24 cellular contexts compared by ENCODE assay signal in genomic region chr1:94207695-94208094, GRCh38. TPM values are rescaled to one million over a fixed set of nuclear protein-coding genes. Genes with fewer than 3 reads are reported as not detected.
"Had no signal": no experiment of that assay in that cellular context is flagged by ENCODE, and none has a peak within 500 bp of the region (broad histone marks: within the 10 kb centered on the region; RNA-seq: fewer than 3 reads in every experiment).

No MANE protein-coding gene starts in this region.

- ATAC-seq: activated CD8-positive, alpha-beta T cell treated with anti-CD3 and anti-CD28 coated beads, Interleukin-2, amount 10 ng/mL, durations not matched to agents 7 days and 5 days; activated T-helper 17 cell treated with anti-CD3 and anti-CD28 coated beads, Interleukin-2, amount 50 U/mL, for 72 hours; heart left ventricle; mucosa of descending colon had no signal

- H3K4me3 ChIP-seq: breast epithelium, dorsolateral prefrontal cortex, heart left ventricle, mucosa of descending colon, testis, vagina had no signal

- H3K4me1 ChIP-seq: breast epithelium, testis, vagina had no signal

- H3K27ac Mint-ChIP-seq: activated CD8-positive, alpha-beta T cell treated with anti-CD3 and anti-CD28 coated beads, Interleukin-2, amount 10 ng/mL, durations not matched to agents 7 days and 5 days; activated naive CD8-positive, alpha-beta T cell treated with anti-CD3 and anti-CD28 coated beads, Interleukin-2, amount 10 ng/mL, durations not matched to agents 7 days and 5 days; activated T-helper 17 cell treated with anti-CD3 and anti-CD28 coated beads, Interleukin-2, amount 50 U/mL, for 72 hours; memory B cell had no signal

- H3K36me3 ChIP-seq: breast epithelium, WERI-Rb-1 had no signal

- H3K27ac ChIP-seq: breast epithelium, dorsolateral prefrontal cortex, testis, vagina, WERI-Rb-1 had no signal

- DNase-seq: activated CD4-positive, alpha-beta T cell treated with anti-CD3 and anti-CD28 coated beads for 1 hour; activated CD4-positive, alpha-beta T cell treated with anti-CD3 and anti-CD28 coated beads, Interleukin-2, amount 50 U/mL, for 1 hour; activated CD8-positive, alpha-beta T cell treated with anti-CD3 and anti-CD28 coated beads, Interleukin-2, amount 10 ng/mL, durations not matched to agents 7 days and 5 days; activated naive CD4-positive, alpha-beta T cell treated with Interleukin-2 at 50 U/mL for 16 hours; activated naive CD8-positive, alpha-beta T cell treated with anti-CD3 and anti-CD28 coated beads, Interleukin-2, amount 10 ng/mL, durations not matched to agents 7 days and 5 days; activated T-cell treated with anti-CD3 and anti-CD28 coated beads, Interleukin-2, amount 50 U/mL, for 1 hour; amniotic stem cell; dorsolateral prefrontal cortex; heart left ventricle; mucosa of descending colon; nucleus accumbens; stimulated activated CD4-positive, alpha-beta T cell treated with anti-CD3 and anti-CD28 coated beads, Interleukin-2, amount 100 ng/mL, for 48 hours; stimulated activated CD8-positive, alpha-beta memory T cell treated with anti-CD3 and anti-CD28 coated beads, Interleukin-4, amount 100 ng/mL, for 48 hours; stimulated activated naive CD4-positive, alpha-beta T cell; testis; trophoblast cell; WERI-Rb-1 had no signal

- H3K4me3 Mint-ChIP-seq: activated CD8-positive, alpha-beta T cell treated with anti-CD3 and anti-CD28 coated beads, Interleukin-2, amount 10 ng/mL, durations not matched to agents 7 days and 5 days; activated naive CD8-positive, alpha-beta T cell treated with anti-CD3 and anti-CD28 coated beads, Interleukin-2, amount 10 ng/mL, durations not matched to agents 7 days and 5 days; activated T-helper 17 cell treated with anti-CD3 and anti-CD28 coated beads, Interleukin-2, amount 50 U/mL, for 72 hours; central memory CD8-positive, alpha-beta T cell; memory B cell had no signal

- H3K4me1 Mint-ChIP-seq: activated naive CD8-positive, alpha-beta T cell treated with anti-CD3 and anti-CD28 coated beads, Interleukin-2, amount 10 ng/mL, durations not matched to agents 7 days and 5 days; activated T-helper 17 cell treated with anti-CD3 and anti-CD28 coated beads, Interleukin-2, amount 50 U/mL, for 72 hours; central memory CD8-positive, alpha-beta T cell; memory B cell had no signal

- H3K9me3 ChIP-seq: breast epithelium, mucosa of descending colon, testis, vagina had no signal

- H3K36me3 Mint-ChIP-seq: activated naive CD8-positive, alpha-beta T cell treated with anti-CD3 and anti-CD28 coated beads, Interleukin-2, amount 10 ng/mL, durations not matched to agents 7 days and 5 days; memory B cell had no signal

- H3K27me3 ChIP-seq: breast epithelium, heart left ventricle, testis, vagina had no signal

- FAIRE-seq: colon had no signal

- H3K9me3 Mint-ChIP-seq: activated naive CD8-positive, alpha-beta T cell treated with anti-CD3 and anti-CD28 coated beads, Interleukin-2, amount 10 ng/mL, durations not matched to agents 7 days and 5 days; activated T-helper 17 cell treated with anti-CD3 and anti-CD28 coated beads, Interleukin-2, amount 50 U/mL, for 72 hours; central memory CD8-positive, alpha-beta T cell; memory B cell had no signal

RNA-seq across cellular contexts. Expression of gene ARHGAP29, which starts 29.7 kb away (rescaled TPM):
- total RNA-seq: activated CD8-positive, alpha-beta T cell treated with anti-CD3 and anti-CD28 coated beads, Interleukin-2, amount 10 ng/mL, durations not matched to agents 7 days and 5 days; activated naive CD8-positive, alpha-beta T cell treated with anti-CD3 and anti-CD28 coated beads, Interleukin-2, amount 10 ng/mL, durations not matched to agents 7 days and 5 days; activated T-helper 17 cell treated with anti-CD3 and anti-CD28 coated beads, Interleukin-2, amount 50 U/mL, for 72 hours; T-helper 2 cell treated with Interferon-gamma antibody and Interleukin-4, amounts not matched to agents 100 ng/mL and 5 ng/mL, for 36 hours had no signal
